ENCODE assay signal across 20 cellular contexts in genomic region chr19:2460245-2460644, GRCh38. TPM values are rescaled to one million over a fixed set of nuclear protein-coding genes. Genes with fewer than 3 reads are reported as not detected.
DNase-seq lines count a peak whose midpoint lies in the region; ATAC-seq lines count a peak whose summit lies in the region.
"Had no signal": no experiment of that assay in that cellular context is flagged by ENCODE, and none has a peak within 500 bp of the region (broad histone marks: within the 10 kb centered on the region; RNA-seq: fewer than 3 reads in every experiment).

No MANE protein-coding gene starts in this region.

- H3K36me3 ChIP-seq in CD8-positive, alpha-beta memory T cell (ENCODE audit: insufficient read depth, low read length): no peaks in the 10 kb centered on the region
- H3K36me3 ChIP-seq in mesenchymal stem cell (ENCODE audit: control insufficient read depth in 1 of 2, insufficient read depth in 2 of 2, low read depth in 1 of 2, low read length in 2 of 2): no peaks in the 10 kb centered on the region
- H3K36me3 ChIP-seq: SJCRH30 had no signal

- 90% methylated on average over 1 of the region's 1 CpG for WGBS in mesenchymal stem cell

- peak overlapping the region in 2 of 8 donors; percentile 12 to 42 for H3K27ac Mint-ChIP-seq in CD8-positive, alpha-beta memory T cell
- H3K27ac Mint-ChIP-seq in activated T-helper 17 cell treated with anti-CD3 and anti-CD28 coated beads, Interleukin-2, amount 50 U/mL, for 72 hours: no peak overlapping the region

- no peak overlapping the region for H3K4me3 ChIP-seq in CD8-positive, alpha-beta memory T cell (ENCODE audit: low read length)
- no peak overlapping the region for H3K4me3 ChIP-seq in mesenchymal stem cell (ENCODE audit: insufficient read depth in 1 of 2, low read depth in 1 of 2, low read length in 2 of 2)
- H3K4me3 ChIP-seq: A549, SJCRH30 had no signal

- H4K91ac ChIP-seq in mesenchymal stem cell (ENCODE audit: low read length): no peak overlapping the region

- peak overlapping the region; percentile 31 for H3K4me3 Mint-ChIP-seq in activated T-cell treated with anti-CD3 and anti-CD28 coated beads, Interleukin-2, amount 50 U/mL, for 4 hours
- H3K4me3 Mint-ChIP-seq in CD8-positive, alpha-beta memory T cell: peak overlapping the region in 4 of 7 donors; percentile 15 to 72 (median 42)
- H3K4me3 Mint-ChIP-seq in activated T-helper 17 cell treated with anti-CD3 and anti-CD28 coated beads, Interleukin-2, amount 50 U/mL, for 72 hours: peak overlapping the region; percentile 7

- no peak overlapping the region for H2BK12ac ChIP-seq in mesenchymal stem cell (ENCODE audit: low read length in 2 of 2)

- H2BK5ac ChIP-seq in mesenchymal stem cell (ENCODE audit: low read depth, low read length, poor library complexity, severe bottlenecking): no peak overlapping the region

- no peaks in the 10 kb centered on the region for H3K27me3 Mint-ChIP-seq in activated T-cell treated with anti-CD3 and anti-CD28 coated beads, Interleukin-2, amount 50 U/mL, for 4 hours (ENCODE audit: low read depth)
- H3K27me3 Mint-ChIP-seq in CD8-positive, alpha-beta memory T cell: peaks cover 0 to 1% of the 10 kb centered on the region in 2 donors
- no peaks in the 10 kb centered on the region for H3K27me3 Mint-ChIP-seq in activated T-helper 17 cell treated with anti-CD3 and anti-CD28 coated beads, Interleukin-2, amount 50 U/mL, for 72 hours

- H3K27me3 ChIP-seq in CD8-positive, alpha-beta memory T cell (ENCODE audit: insufficient read depth, low read length, poor library complexity, severe bottlenecking): no peaks in the 10 kb centered on the region
- H3K27me3 ChIP-seq in mesenchymal stem cell (ENCODE audit: control insufficient read depth in 1 of 2, insufficient read depth in 1 of 2, low read length in 2 of 2): no peaks in the 10 kb centered on the region
- H3K27me3 ChIP-seq: SJCRH30 had no signal

- no peak overlapping the region for H3K23ac ChIP-seq in mesenchymal stem cell (ENCODE audit: low read length in 2 of 2)

- intact Hi-C loops in head of caudate nucleus (cut with DNase I): no loop called here

- no peak overlapping the region for H4K8ac ChIP-seq in mesenchymal stem cell (ENCODE audit: low read length)

- no peak overlapping the region for H3K18ac ChIP-seq in mesenchymal stem cell (ENCODE audit: low read depth in 1 of 2, low read length in 2 of 2)

- H2BK15ac ChIP-seq in mesenchymal stem cell (ENCODE audit: low read depth, poor library complexity, severe bottlenecking): no peak overlapping the region

- peaks cover 12% of the 10 kb centered on the region for H3K4me1 Mint-ChIP-seq in activated T-cell treated with anti-CD3 and anti-CD28 coated beads, Interleukin-2, amount 50 U/mL, for 4 hours (ENCODE audit: low read depth)
- peaks cover 12 to 18% (median 16%) of the 10 kb centered on the region in 3 donors for H3K4me1 Mint-ChIP-seq in CD8-positive, alpha-beta memory T cell
- H3K4me1 Mint-ChIP-seq in activated T-helper 17 cell treated with anti-CD3 and anti-CD28 coated beads, Interleukin-2, amount 50 U/mL, for 72 hours: no peaks in the 10 kb centered on the region

- H3K4me2 ChIP-seq in mesenchymal stem cell (ENCODE audit: low read length, poor library complexity, severe bottlenecking): no peak overlapping the region

- peaks cover 20% of the 10 kb centered on the region for H3K4me1 ChIP-seq in CD8-positive, alpha-beta memory T cell (ENCODE audit: insufficient read depth, low read length)
- H3K4me1 ChIP-seq in mesenchymal stem cell (ENCODE audit: control insufficient read depth, insufficient read depth, low read depth, low read length): peaks cover 17% of the 10 kb centered on the region

- no peak overlapping the region for H3K4ac ChIP-seq in mesenchymal stem cell (ENCODE audit: low read depth in 1 of 2, low read length in 2 of 2)

- H3K36me3 Mint-ChIP-seq in activated T-cell treated with anti-CD3 and anti-CD28 coated beads, Interleukin-2, amount 50 U/mL, for 4 hours (ENCODE audit: insufficient read depth): no peaks in the 10 kb centered on the region
- H3K36me3 Mint-ChIP-seq in CD8-positive, alpha-beta memory T cell: peaks cover 0 to 1% (median 0%) of the 10 kb centered on the region in 3 donors
- no peaks in the 10 kb centered on the region for H3K36me3 Mint-ChIP-seq in activated T-helper 17 cell treated with anti-CD3 and anti-CD28 coated beads, Interleukin-2, amount 50 U/mL, for 72 hours (ENCODE audit: low read depth)
- H3K36me3 Mint-ChIP-seq: CD14-positive monocyte had no signal

- peaks cover 1% of the 10 kb centered on the region for H3K79me1 ChIP-seq in mesenchymal stem cell (replicated peaks; ENCODE audit: low read length, poor library complexity, severe bottlenecking)

- POLR2A ChIA-PET in CD8-positive, alpha-beta memory T cell (lab: Charles Lee): no interaction called here

- no peak for DNase-seq in activated T-cell treated with anti-CD3 and anti-CD28 coated beads, Interleukin-2, amount 50 U/mL, for 4 hours
- no peak for DNase-seq in activated T-cell treated with anti-CD3 and anti-CD28 coated beads, Interleukin-2, amount 50 U/mL, for 48 hours
- no peak for DNase-seq in CD8-positive, alpha-beta memory T cell
- DNase-seq in mesenchymal stem cell (no peak), epidermal melanocyte (ENCODE audit: insufficient read length, low spot score) (no peak), head of caudate nucleus (no peak), NCI-H2227 treated with DMSO at 0.1 percent for 48 hours (lab: John Stamatoyannopoulos, UW) (no peak)
- DNase-seq: DMS79; HCEC 1CT; NCI-H1417; NCI-H187 treated with DMSO at 0.1 percent for 48 hours; NCI-H69; NK-92 treated with Interleukin-12 subunit alpha and Interleukin-12 subunit beta, amount 100 ng/mL, for 24 hours; OCI-M1; RPMI8226; SJCRH30 had no signal

- no peak overlapping the region for H3K27ac ChIP-seq in CD8-positive, alpha-beta memory T cell (ENCODE audit: low read depth, low read length)
- H3K27ac ChIP-seq in mesenchymal stem cell (ENCODE audit: low read length, poor library complexity, severe bottlenecking): no peak overlapping the region
- H3K27ac ChIP-seq: HL-60, SJCRH30 had no signal

- no peak overlapping the region for H3K9ac ChIP-seq in mesenchymal stem cell (ENCODE audit: low read length)

- H3K14ac ChIP-seq in mesenchymal stem cell (ENCODE audit: low read length in 2 of 2): no peak overlapping the region

- CTCF ChIA-PET in CD8-positive, alpha-beta memory T cell (lab: Charles Lee): interaction anchor here (1.2 to 1.4 kb wide), 2 partner anchors 13 to 16 kb away, joined by 3 to 6 read pairs; partner anchors contain the start of gene GADD45B

- no peak overlapping the region for H2AFZ ChIP-seq in mesenchymal stem cell (ENCODE audit: low read depth, low read length)

- no peak overlapping the region for H2BK120ac ChIP-seq in mesenchymal stem cell (ENCODE audit: low read depth, low read length)

- H2AK5ac ChIP-seq in mesenchymal stem cell (ENCODE audit: low read length, severe bottlenecking): peak overlapping the region; percentile 62

- H3K9me3 Mint-ChIP-seq in activated T-cell treated with anti-CD3 and anti-CD28 coated beads, Interleukin-2, amount 50 U/mL, for 4 hours: no peaks in the 10 kb centered on the region
- no peaks in the 10 kb centered on the region for H3K9me3 Mint-ChIP-seq in CD8-positive, alpha-beta memory T cell
- no peaks in the 10 kb centered on the region for H3K9me3 Mint-ChIP-seq in activated T-helper 17 cell treated with anti-CD3 and anti-CD28 coated beads, Interleukin-2, amount 50 U/mL, for 72 hours

- ATAC-seq in activated T-cell treated with anti-CD3 and anti-CD28 coated beads, Interleukin-2, amount 50 U/mL, for 4 hours: no peak
- no peak for ATAC-seq in activated T-helper 17 cell treated with anti-CD3 and anti-CD28 coated beads, Interleukin-2, amount 50 U/mL, for 72 hours (replicated peaks)
- ATAC-seq: A549 had no signal

- H3K9me3 ChIP-seq in CD8-positive, alpha-beta memory T cell (ENCODE audit: low read length): no peaks in the 10 kb centered on the region
- no peaks in the 10 kb centered on the region for H3K9me3 ChIP-seq in mesenchymal stem cell (ENCODE audit: control insufficient read depth, low read length)
- H3K9me3 ChIP-seq: A549, SJCRH30 had no signal

RNA-seq across cellular contexts. Expression of gene LMNB2, which starts 3.5 kb away (rescaled TPM):
- 10 to 100 TPM; 90.9 to 98.3 (median 92.0) TPM for total RNA-seq in activated T-cell treated with anti-CD3 and anti-CD28 coated beads, Interleukin-2, amount 50 U/mL, for 4 hours
- total RNA-seq in CD8-positive, alpha-beta memory T cell: 100 to 1,000 TPM; 110 to 116 TPM
- 13.1 TPM for polyA plus RNA-seq in CD8-positive, alpha-beta memory T cell
- total RNA-seq in activated T-helper 17 cell treated with anti-CD3 and anti-CD28 coated beads, Interleukin-2, amount 50 U/mL, for 72 hours: 10 to 100 TPM; 63.3 to 98.7 TPM
- 37.7 TPM for polyA plus RNA-seq in mesenchymal stem cell (2013, experiment 1 of 2)
- polyA plus RNA-seq in mesenchymal stem cell (2013, experiment 2 of 2): 35.4 TPM

RNA-seq across cellular contexts. Expression of gene GADD45B, which starts 15.7 kb away (rescaled TPM):
- 10 to 100 TPM; 67.4 to 75.5 (median 72.8) TPM for total RNA-seq in activated T-cell treated with anti-CD3 and anti-CD28 coated beads, Interleukin-2, amount 50 U/mL, for 4 hours
- 10 to 100 TPM; 51.1 to 53.7 TPM for total RNA-seq in CD8-positive, alpha-beta memory T cell
- 90.7 TPM for polyA plus RNA-seq in CD8-positive, alpha-beta memory T cell
- total RNA-seq in activated T-helper 17 cell treated with anti-CD3 and anti-CD28 coated beads, Interleukin-2, amount 50 U/mL, for 72 hours: 10 to 100 TPM; 40.6 to 80.0 TPM
- polyA plus RNA-seq in mesenchymal stem cell (2013, experiment 1 of 2): 57.8 TPM
- polyA plus RNA-seq in mesenchymal stem cell (2013, experiment 2 of 2): 51.9 TPM

RNA-seq across cellular contexts. Expression of gene TIMM13, which starts 32.9 kb away (rescaled TPM):
- 100 to 1,000 TPM; 273 to 326 (median 286) TPM for total RNA-seq in activated T-cell treated with anti-CD3 and anti-CD28 coated beads, Interleukin-2, amount 50 U/mL, for 4 hours
- total RNA-seq in CD8-positive, alpha-beta memory T cell: 100 to 1,000 TPM; 154 to 169 TPM
- polyA plus RNA-seq in CD8-positive, alpha-beta memory T cell: 71.0 TPM
- 100 to 1,000 TPM in 1 of 2 donors, 10 to 100 TPM in 1; 51.0 to 140 TPM for total RNA-seq in activated T-helper 17 cell treated with anti-CD3 and anti-CD28 coated beads, Interleukin-2, amount 50 U/mL, for 72 hours
- 92.8 TPM for polyA plus RNA-seq in mesenchymal stem cell (2013, experiment 1 of 2)
- polyA plus RNA-seq in mesenchymal stem cell (2013, experiment 2 of 2): 91.7 TPM
